ENCODE assay signal across 11 cellular contexts in genomic region chr1:160731564-160732349, GRCh38. TPM values are rescaled to one million over a fixed set of nuclear protein-coding genes. Genes with fewer than 3 reads are reported as not detected.
A peak's percentile ranks its signal among the peaks of the same experiment; 100 is the strongest.
DNase-seq lines count a peak whose midpoint lies in the region; ATAC-seq, FAIRE-seq and TF ChIP-seq lines count a peak whose summit lies in the region.
"Not testable (repeated sequence)": the region's sequence is repeated elsewhere in the genome, so short reads cannot be mapped to it uniquely, and the experiment has no call there.
"Had no signal": no experiment of that assay in that cellular context is flagged by ENCODE, and none has a peak within 500 bp of the region (broad histone marks: within the 10 kb centered on the region; RNA-seq: fewer than 3 reads in every experiment).

No MANE protein-coding gene starts in this region.

- H3K36me3 ChIP-seq in HEK293 (ENCODE audit: control insufficient read depth in 2 of 2, insufficient read depth in 1 of 2, low read length in 2 of 2); naive thymus-derived CD4-positive, alpha-beta T cell (ENCODE audit: control insufficient read depth in 2 of 3, insufficient read depth in 3 of 3, low read length in 3 of 3): not testable (repeated sequence)

- POLR2A ChIA-PET in HEK293 (lab: Yijun Ruan, JAX): not testable (repeated sequence)
- POLR2A ChIA-PET in activated naive CD8-positive, alpha-beta T cell treated with anti-CD3 and anti-CD28 coated beads, Interleukin-2, amount 10 ng/mL, durations not matched to agents 7 days and 5 days (lab: Charles Lee): interaction anchor here (2.1 kb wide), 1 partner anchor 36 kb away, joined by 8 read pairs; no protein-coding TSS in a partner anchor
- POLR2A ChIA-PET in naive thymus-derived CD4-positive, alpha-beta T cell (lab: Charles Lee): interaction anchor here (1.3 to 1.5 kb wide), 2 partner anchors 9 to 16 kb away, joined by 3 to 6 read pairs; no protein-coding TSS in a partner anchor

- H3K27me3 ChIP-seq in naive thymus-derived CD4-positive, alpha-beta T cell (ENCODE audit: control insufficient read depth in 2 of 2, insufficient read depth in 2 of 2, low read length in 2 of 2): not testable (repeated sequence)

- not testable (repeated sequence) for H3K9me3 ChIP-seq in HEK293 (ENCODE audit: control insufficient read depth, insufficient read depth, low read depth, low read length); naive thymus-derived CD4-positive, alpha-beta T cell (ENCODE audit: control insufficient read depth in 2 of 3, low read length in 3 of 3)

- not testable (repeated sequence) for H3K27ac ChIP-seq in HEK293 (ENCODE audit: extremely low read depth, low read depth, low read length); naive thymus-derived CD4-positive, alpha-beta T cell (ENCODE audit: low read depth, low read length)

- ATAC-seq in HG02884 (IDR thresholded peaks at IDR 0.05; ENCODE audit: unreplicated experiment): peak; percentile 40
- not testable (repeated sequence) for ATAC-seq in activated naive CD8-positive, alpha-beta T cell treated with anti-CD3 and anti-CD28 coated beads, Interleukin-2, amount 10 ng/mL, durations not matched to agents 7 days and 5 days (ENCODE audit: low read depth)
- peak; percentile 6 for ATAC-seq in naive thymus-derived CD4-positive, alpha-beta T cell

- intact Hi-C loops in activated CD4-positive, alpha-beta T cell treated with anti-CD3 and anti-CD28 coated beads, Interleukin-2, amount 10 ng/mL, durations not matched to agents 24 days and 14 days (cut with micrococcal nuclease); naive thymus-derived CD4-positive, alpha-beta T cell (cut with micrococcal nuclease): not testable (repeated sequence)

- not testable (repeated sequence) for H3K4me3 Mint-ChIP-seq in activated CD4-positive, alpha-beta T cell treated with anti-CD3 and anti-CD28 coated beads, Interleukin-2, amount 10 ng/mL, durations not matched to agents 24 days and 14 days; activated naive CD8-positive, alpha-beta T cell treated with anti-CD3 and anti-CD28 coated beads, Interleukin-2, amount 10 ng/mL, durations not matched to agents 7 days and 5 days
- peak overlapping the region in 1 of 10 donors; percentile 1 for H3K4me3 Mint-ChIP-seq in naive thymus-derived CD4-positive, alpha-beta T cell

- peak overlapping the region; percentile 68 for H3K27ac Mint-ChIP-seq in activated CD4-positive, alpha-beta T cell treated with anti-CD3 and anti-CD28 coated beads, Interleukin-2, amount 10 ng/mL, durations not matched to agents 24 days and 14 days
- H3K27ac Mint-ChIP-seq in activated naive CD8-positive, alpha-beta T cell treated with anti-CD3 and anti-CD28 coated beads, Interleukin-2, amount 10 ng/mL, durations not matched to agents 7 days and 5 days: peak overlapping the region; percentile 15
- peak overlapping the region in 2 of 9 donors; percentile 9 to 37 for H3K27ac Mint-ChIP-seq in naive thymus-derived CD4-positive, alpha-beta T cell

- not testable (repeated sequence) for DNase-seq in GM18507 (ENCODE audit: extremely low spot score, insufficient read length, low read depth); activated CD4-positive, alpha-beta T cell treated with anti-CD3 and anti-CD28 coated beads, Interleukin-2, amount 10 ng/mL, durations not matched to agents 24 days and 14 days; activated naive CD8-positive, alpha-beta T cell treated with anti-CD3 and anti-CD28 coated beads, Interleukin-2, amount 10 ng/mL, durations not matched to agents 7 days and 5 days; naive thymus-derived CD4-positive, alpha-beta T cell
- DNase-seq in MV-4-11 (lab: John Stamatoyannopoulos, UW): peak; percentile 8

- not testable (repeated sequence) for TF ChIP-seq CTCF in HEK293 (tag by site-specific recombination; IDR thresholded peaks at IDR 0.05)

- peaks cover 33% of the 10 kb centered on the region for H3K4me1 Mint-ChIP-seq in activated CD4-positive, alpha-beta T cell treated with anti-CD3 and anti-CD28 coated beads, Interleukin-2, amount 10 ng/mL, durations not matched to agents 24 days and 14 days
- peaks cover 30% of the 10 kb centered on the region for H3K4me1 Mint-ChIP-seq in activated naive CD8-positive, alpha-beta T cell treated with anti-CD3 and anti-CD28 coated beads, Interleukin-2, amount 10 ng/mL, durations not matched to agents 7 days and 5 days
- peaks cover 16 to 35% (median 30%) of the 10 kb centered on the region in 7 donors for H3K4me1 Mint-ChIP-seq in naive thymus-derived CD4-positive, alpha-beta T cell

- H3K9me3 Mint-ChIP-seq in activated CD4-positive, alpha-beta T cell treated with anti-CD3 and anti-CD28 coated beads, Interleukin-2, amount 10 ng/mL, durations not matched to agents 24 days and 14 days: peaks cover 23% of the 10 kb centered on the region
- H3K9me3 Mint-ChIP-seq in activated naive CD8-positive, alpha-beta T cell treated with anti-CD3 and anti-CD28 coated beads, Interleukin-2, amount 10 ng/mL, durations not matched to agents 7 days and 5 days: peaks cover 17% of the 10 kb centered on the region
- peaks cover 3 to 23% (median 9%) of the 10 kb centered on the region in 11 donors for H3K9me3 Mint-ChIP-seq in naive thymus-derived CD4-positive, alpha-beta T cell

- not testable (repeated sequence) for H3K4me3 ChIP-seq in HEK293 (ENCODE audit: low read depth, low read length); naive thymus-derived CD4-positive, alpha-beta T cell (ENCODE audit: low read length)

- FAIRE-seq in GM18507 (lab: Jason Lieb, UNC): peak; percentile 85

- peaks cover 32% of the 10 kb centered on the region for H3K36me3 Mint-ChIP-seq in activated CD4-positive, alpha-beta T cell treated with anti-CD3 and anti-CD28 coated beads, Interleukin-2, amount 10 ng/mL, durations not matched to agents 24 days and 14 days (ENCODE audit: low read depth)
- peaks cover 46% of the 10 kb centered on the region for H3K36me3 Mint-ChIP-seq in activated naive CD8-positive, alpha-beta T cell treated with anti-CD3 and anti-CD28 coated beads, Interleukin-2, amount 10 ng/mL, durations not matched to agents 7 days and 5 days
- H3K36me3 Mint-ChIP-seq in naive thymus-derived CD4-positive, alpha-beta T cell: peaks cover under 1 to 42% (median 12%) of the 10 kb centered on the region in 5 donors

- CTCF ChIA-PET in HEK293 (lab: Yijun Ruan, JAX): interaction anchor here (0.6 kb wide), 1 partner anchor 49 kb away, joined by 4 read pairs; no protein-coding TSS in a partner anchor
- CTCF ChIA-PET in naive thymus-derived CD4-positive, alpha-beta T cell (lab: Charles Lee): interaction anchor here (2.3 kb wide), 1 partner anchor 10 kb away, joined by 5 read pairs; no protein-coding TSS in a partner anchor

- H3K4me1 ChIP-seq in HEK293 (ENCODE audit: control insufficient read depth, insufficient read depth, low read length): not testable (repeated sequence)
- peaks cover 10 to 18% of the 10 kb centered on the region in 2 donors for H3K4me1 ChIP-seq in naive thymus-derived CD4-positive, alpha-beta T cell (ENCODE audit: control insufficient read depth in 2 of 2, insufficient read depth in 2 of 2, low read length in 2 of 2)

- not testable (repeated sequence) for H3K27me3 Mint-ChIP-seq in activated CD4-positive, alpha-beta T cell treated with anti-CD3 and anti-CD28 coated beads, Interleukin-2, amount 10 ng/mL, durations not matched to agents 24 days and 14 days; activated naive CD8-positive, alpha-beta T cell treated with anti-CD3 and anti-CD28 coated beads, Interleukin-2, amount 10 ng/mL, durations not matched to agents 7 days and 5 days; naive thymus-derived CD4-positive, alpha-beta T cell

TF ChIP-seq in HEK293, 187 proteins besides CTCF, POLR2A, EP300 and RAD21:
- TF ChIP-seq ZNF146 (tag by site-specific recombination; IDR thresholded peaks at IDR 0.05) (peak; percentile 76), ZNF280D (tag by site-specific recombination; IDR thresholded peaks at IDR 0.05) (peak; percentile 42; the same call in 1 of the 2 replicates)

RNA-seq across cellular contexts. Expression of gene SLAMF7, which starts 7.3 kb away (rescaled TPM):
- total RNA-seq in activated CD4-positive, alpha-beta T cell treated with anti-CD3 and anti-CD28 coated beads, Interleukin-2, amount 10 ng/mL, durations not matched to agents 24 days and 14 days: 18.4 and 20.7 TPM in 2 replicates
- total RNA-seq in activated naive CD8-positive, alpha-beta T cell treated with anti-CD3 and anti-CD28 coated beads, Interleukin-2, amount 10 ng/mL, durations not matched to agents 7 days and 5 days: 100 to 1,000 TPM; 124 to 137 TPM
- 10 to 100 TPM in 2 of 5 experiments, 1 to 10 TPM in 3; 1.9 to 39.3 (median 7.7) TPM for total RNA-seq in naive thymus-derived CD4-positive, alpha-beta T cell
- under 1 TPM; 0.21 to 0.52 TPM for polyA plus RNA-seq in naive thymus-derived CD4-positive, alpha-beta T cell
- total RNA-seq: G401, GM23248 had no signal
- polyA plus RNA-seq: GM23248 had no signal

RNA-seq across cellular contexts. Expression of gene CD48, which starts 20.1 kb away (rescaled TPM):
- total RNA-seq in activated CD4-positive, alpha-beta T cell treated with anti-CD3 and anti-CD28 coated beads, Interleukin-2, amount 10 ng/mL, durations not matched to agents 24 days and 14 days: 206 and 208 TPM in 2 replicates
- total RNA-seq in activated naive CD8-positive, alpha-beta T cell treated with anti-CD3 and anti-CD28 coated beads, Interleukin-2, amount 10 ng/mL, durations not matched to agents 7 days and 5 days: 100 to 1,000 TPM; 379 to 386 TPM
- 100 to 1,000 TPM; 253 to 438 (median 358) TPM for total RNA-seq in naive thymus-derived CD4-positive, alpha-beta T cell
- polyA plus RNA-seq in naive thymus-derived CD4-positive, alpha-beta T cell: 100 to 1,000 TPM; 200 to 223 TPM
- total RNA-seq: G401, GM23248, PC-3, SK-MEL-5 had no signal
- polyA plus RNA-seq: GM23248 had no signal
